In the genomic region with DNA sequence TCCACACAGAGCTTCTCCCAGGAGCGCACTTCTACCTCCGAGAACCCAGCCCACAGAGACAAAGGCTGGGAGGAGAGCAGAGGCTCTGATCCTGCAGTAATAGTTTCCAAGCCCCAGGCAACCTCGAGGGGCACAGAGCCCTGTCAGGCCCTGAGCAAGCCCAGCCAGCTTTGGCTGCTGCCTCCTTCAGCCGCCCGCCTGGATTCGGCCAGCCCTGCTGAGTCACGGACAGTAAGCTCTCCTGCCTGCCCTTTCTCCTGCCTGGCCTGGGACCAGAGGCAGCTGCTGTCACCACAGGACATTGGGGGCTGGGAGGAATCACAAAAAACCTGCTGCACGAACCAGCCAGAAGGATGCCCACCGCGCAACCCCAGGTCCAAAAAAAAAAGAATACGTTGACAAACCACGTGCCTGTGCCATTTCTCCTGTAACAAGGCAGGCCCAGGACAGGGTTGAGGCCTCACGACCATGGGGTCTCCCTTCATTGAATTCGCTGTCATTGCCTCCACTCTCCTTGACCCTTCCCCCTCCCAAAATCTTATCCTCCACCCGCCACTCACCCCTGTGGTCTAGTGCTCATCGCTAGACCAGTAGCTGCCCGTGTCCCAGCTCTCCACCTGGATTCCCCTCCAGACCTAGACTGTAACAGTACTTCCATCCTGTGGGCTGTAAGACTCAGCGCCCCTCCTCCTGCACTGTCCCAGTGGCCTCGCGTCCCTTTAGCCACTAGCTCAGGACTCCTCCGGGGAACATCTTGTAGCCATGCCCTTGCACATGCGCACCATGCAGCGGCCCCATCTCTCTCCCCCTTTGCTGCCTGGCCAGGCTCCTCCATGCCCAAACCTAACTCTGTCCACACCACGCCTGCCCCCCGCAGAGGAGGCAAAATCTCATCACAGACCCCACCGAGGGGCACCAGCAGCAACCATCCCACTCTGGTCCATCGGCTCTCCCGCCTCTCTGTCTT, we compare ENCODE assay signal across 18 cellular contexts. TPM values are rescaled to one million over a fixed set of nuclear protein-coding genes. Genes with fewer than 3 reads are reported as not detected.
DNase-seq lines count a peak whose midpoint lies in the region; FAIRE-seq and TF ChIP-seq lines count a peak whose summit lies in the region.
"Had no signal": no experiment of that assay in that cellular context is flagged by ENCODE, and none has a peak within 500 bp of the region (broad histone marks: within the 10 kb centered on the region; RNA-seq: fewer than 3 reads in every experiment).

No MANE protein-coding gene starts in this region.

- CTCF ChIA-PET in Caco-2 (lab: Charles Lee) = no interaction called here

- 0 out of 2 replicates have a peak, but pooled peaks cover under 1% of the 10 kb centered on the region for H3K9me3 ChIP-seq in Caco-2

- no peaks in the 10 kb centered on the region for H3K36me3 ChIP-seq in Caco-2 (ENCODE audit: control insufficient read depth, insufficient read depth, low read length)

- H3K4me1 Mint-ChIP-seq in Caco-2 (ENCODE audit: low read depth, unreplicated experiment) = no peaks in the 10 kb centered on the region
- H3K4me1 Mint-ChIP-seq in neural crest cell = no peaks in the 10 kb centered on the region

- H3K4me3 ChIP-seq in Caco-2 (ENCODE audit: low read depth, low read length) (no peak overlapping the region), fibroblast of pulmonary artery (replicated peaks; ENCODE audit: low read depth, low read length) (no peak overlapping the region)
- H3K4me3 ChIP-seq: dorsolateral prefrontal cortex, skin epidermis had no signal

- peak overlapping the region; percentile 2 for H3K27ac Mint-ChIP-seq in Caco-2 (ENCODE audit: unreplicated experiment)
- H3K27ac Mint-ChIP-seq in neural crest cell (ENCODE audit: unreplicated experiment) = peak overlapping the region; percentile 28

- FAIRE-seq in urothelium cell line (lab: Jason Lieb, UNC) = no peak

- H3K4me3 Mint-ChIP-seq in Caco-2 (ENCODE audit: unreplicated experiment) = no peak overlapping the region
- H3K4me3 Mint-ChIP-seq in neural crest cell = no peak overlapping the region

- no peaks in the 10 kb centered on the region for H3K27me3 Mint-ChIP-seq in Caco-2 (ENCODE audit: insufficient read depth, unreplicated experiment)
- H3K27me3 Mint-ChIP-seq in neural crest cell (ENCODE audit: low read depth) = peaks cover 7% of the 10 kb centered on the region

- BruUV-seq in Caco-2 (replicated peaks; lab: Mats Ljungman, UMichigan) = no TSS peak

- intact Hi-C loops in Caco-2 (cut with micrococcal nuclease; ENCODE audit: unreplicated experiment) = no loop called here

- POLR2A ChIA-PET in Caco-2 (lab: Charles Lee) = no interaction called here

- H3K27me3 ChIP-seq in Caco-2 (replicated peaks; ENCODE audit: control insufficient read depth, insufficient read depth, low read length) = no peaks in the 10 kb centered on the region
- H3K27me3 ChIP-seq: dorsolateral prefrontal cortex had no signal

- H3K4me1 ChIP-seq in Caco-2 = no peaks in the 10 kb centered on the region; the same call in 1 of the 2 replicates

- no peak for DNase-seq in Caco-2
- DNase-seq in HT1080 (ENCODE audit: low read depth) = peak; percentile 23
- DNase-seq in fibroblast of pulmonary artery (ENCODE audit: low read depth) = peak; percentile 12
- DNase-seq in neural crest cell (ENCODE audit: low read depth, low spot score) = no peak
- DNase-seq in NAMALWA (ENCODE audit: low spot score) = no peak
- DNase-seq in urothelium cell line (ENCODE audit: low spot score) = no peak
- DNase-seq in SHP77 treated with DMSO at 0.1 percent for 48 hours (lab: John Stamatoyannopoulos, UW) = no peak
- no peak for DNase-seq in NCI-H82 treated with DMSO at 0.1 percent for 48 hours (lab: John Stamatoyannopoulos, UW; ENCODE audit: unreplicated experiment)
- DNase-seq: activated gamma-delta T cell treated with Interleukin-2 at 50 U/mL for 16 hours; AML-193; DMS 273 treated with DMSO at 0.1 percent for 48 hours; NCI-H446; nucleus accumbens; stimulated activated naive CD4-positive, alpha-beta T cell had no signal

- no peak for TF ChIP-seq CTCF in Caco-2 (IDR thresholded peaks at IDR 0.05; ENCODE audit: insufficient read depth in 1 of 2, low read depth in 1 of 2, low read length in 1 of 2, severe bottlenecking in 1 of 2, unreplicated experiment in 1 of 2)
- no peak for TF ChIP-seq CTCF in fibroblast of pulmonary artery (IDR thresholded peaks at IDR 0.05; ENCODE audit: low read length, missing control alignments)
- TF ChIP-seq CTCF in neural crest cell (conservative IDR thresholded peaks at IDR 0.05) = no peak

- H3K36me3 Mint-ChIP-seq in Caco-2 (ENCODE audit: insufficient read depth, unreplicated experiment) (no peaks in the 10 kb centered on the region), neural crest cell (ENCODE audit: low read depth) (no peaks in the 10 kb centered on the region)

- peaks cover 13% of the 10 kb centered on the region for H3K9me3 Mint-ChIP-seq in Caco-2 (ENCODE audit: unreplicated experiment)
- peaks cover 6% of the 10 kb centered on the region for H3K9me3 Mint-ChIP-seq in neural crest cell

RNA-seq across cellular contexts. Expression of gene SLC22A12, which starts 7.4 kb away (rescaled TPM):
- total RNA-seq in Caco-2 (2022) (not detected in 2 replicates), neural crest cell (not detected in 2 replicates)
- total RNA-seq in HT1080 (2014; rRNA removed; shearing (Covaris generic)) = not detected in 2 replicates
- polyA plus RNA-seq in HT1080 (2015; cell fraction: cytosol; rRNA removed) = not detected in 2 replicates
- polyA plus RNA-seq in HT1080 (2015; cell fraction: nucleus; rRNA removed) = not detected in 2 replicates
- total RNA-seq: dorsolateral prefrontal cortex, OCI-LY7, ureter had no signal

RNA-seq across cellular contexts. Expression of gene SLC22A11, which starts 27.8 kb away (rescaled TPM):
- total RNA-seq in Caco-2 (2022) (9.1 and 11.2 TPM in 2 replicates), neural crest cell (0.21 TPM in 1 of 2 replicates, not detected in the other)
- total RNA-seq in HT1080 (2014; rRNA removed; shearing (Covaris generic)) = not detected in 2 replicates
- not detected in 2 replicates for polyA plus RNA-seq in HT1080 (2015; cell fraction: cytosol; rRNA removed)
- not detected in 2 replicates for polyA plus RNA-seq in HT1080 (2015; cell fraction: nucleus; rRNA removed)

Comparison
In these comparisons a context has a peak if more than half of its experiments do, and no peak if none do; other contexts are left out.
1. DNase-seq: peak in HT1080 (single experiment) and fibroblast of pulmonary artery (single experiment); none in Caco-2 (0 of 2), neural crest cell (single experiment), NAMALWA (single experiment), urothelium cell line (single experiment), SHP77 treated with DMSO at 0.1 percent for 48 hours (single experiment) and NCI-H82 treated with DMSO at 0.1 percent for 48 hours (single experiment).